ENCODE assay signal across 15 cellular contexts in genomic region chr3:171419457-171419856, GRCh38.
"Had no signal": no experiment of that assay in that cellular context is flagged by ENCODE, and none has a peak within 500 bp of the region (broad histone marks: within the 10 kb centered on the region; RNA-seq: fewer than 3 reads in every experiment).

No MANE protein-coding gene starts in this region.

- H3K36me3 ChIP-seq: cardiac muscle cell, heart left ventricle, lower lobe of right lung had no signal

- H3K27ac ChIP-seq: cardiac muscle cell, lower lobe of right lung had no signal

- H3K4me3 ChIP-seq: cardiac muscle cell, heart left ventricle, lower lobe of right lung had no signal

- H3K27me3 ChIP-seq: cardiac muscle cell, heart left ventricle had no signal

- DNase-seq: activated CD4-positive, alpha-beta T cell treated with anti-CD3 and anti-CD28 coated beads for 36 hours; activated CD4-positive, alpha-beta T cell treated with anti-CD3 and anti-CD28 coated beads, Interleukin-2, amount 50 U/mL, for 48 hours; activated gamma-delta T cell treated with Interleukin-2 at 50 U/mL for 16 hours; activated naive CD8-positive, alpha-beta T cell treated with anti-CD3 and anti-CD28 coated beads for 36 hours; activated T-cell treated with anti-CD3 and anti-CD28 coated beads for 4 hours; amniotic stem cell; lower lobe of right lung; nephron progenitor cell; stimulated activated CD4-positive, alpha-beta T cell treated with anti-CD3 and anti-CD28 coated beads, Interleukin-12 subunit alpha, Interleukin-12 subunit beta, amount 100 ng/mL, for 4 hours; stimulated activated CD4-positive, alpha-beta T cell treated with anti-CD3 and anti-CD28 coated beads, Interleukin-1b, Interleukin-23, amount 100 ng/mL, for 48 hours; stimulated activated CD8-positive, alpha-beta memory T cell treated with anti-CD3 and anti-CD28 coated beads, Interleukin-4, amount 100 ng/mL, for 48 hours; stimulated activated naive CD4-positive, alpha-beta T cell; trophoblast cell had no signal

- H3K9me3 ChIP-seq: lower lobe of right lung had no signal
